Comparison of ENCODE assay signal across 14 cellular contexts in genomic region chr15:60383008-60383694, GRCh38. TPM values are rescaled to one million over a fixed set of nuclear protein-coding genes. Genes with fewer than 3 reads are reported as not detected.
DNase-seq lines count a peak whose midpoint lies in the region; ATAC-seq and TF ChIP-seq lines count a peak whose summit lies in the region.
"Had no signal": no experiment of that assay in that cellular context is flagged by ENCODE, and none has a peak within 500 bp of the region (broad histone marks: within the 10 kb centered on the region; RNA-seq: fewer than 3 reads in every experiment).

No MANE protein-coding gene starts in this region.

- H3K4me3 Mint-ChIP-seq in activated T-helper 17 cell treated with anti-CD3 and anti-CD28 coated beads, Interleukin-2, amount 50 U/mL, for 72 hours, result no peak overlapping the region
- H3K4me3 Mint-ChIP-seq in stimulated activated naive B cell treated with anti-CD40 and anti-IgM and Interleukin-4, amounts not matched to agents 10 μg/mL and 1 μg/mL and 100 μg/mL, for 72 hours, result no peak overlapping the region
- H3K4me3 Mint-ChIP-seq in activated CD4-positive, alpha-beta T cell treated with anti-CD3 and anti-CD28 coated beads for 36 hours, result no peak overlapping the region

- no peaks in the 10 kb centered on the region for H3K9me3 Mint-ChIP-seq in activated T-helper 17 cell treated with anti-CD3 and anti-CD28 coated beads, Interleukin-2, amount 50 U/mL, for 72 hours
- H3K9me3 Mint-ChIP-seq in stimulated activated naive B cell treated with anti-CD40 and anti-IgM and Interleukin-4, amounts not matched to agents 10 μg/mL and 1 μg/mL and 100 μg/mL, for 72 hours, result no peaks in the 10 kb centered on the region
- no peaks in the 10 kb centered on the region for H3K9me3 Mint-ChIP-seq in activated CD4-positive, alpha-beta T cell treated with anti-CD3 and anti-CD28 coated beads for 36 hours (ENCODE audit: low read depth)

- no peaks in the 10 kb centered on the region for H3K4me1 Mint-ChIP-seq in activated T-helper 17 cell treated with anti-CD3 and anti-CD28 coated beads, Interleukin-2, amount 50 U/mL, for 72 hours
- no peaks in the 10 kb centered on the region for H3K4me1 Mint-ChIP-seq in stimulated activated naive B cell treated with anti-CD40 and anti-IgM and Interleukin-4, amounts not matched to agents 10 μg/mL and 1 μg/mL and 100 μg/mL, for 72 hours
- H3K4me1 Mint-ChIP-seq in activated CD4-positive, alpha-beta T cell treated with anti-CD3 and anti-CD28 coated beads for 36 hours, result peaks cover 6% of the 10 kb centered on the region

- H3K27ac ChIP-seq in right cardiac atrium (ENCODE audit: low read length), result no peak overlapping the region
- H3K27ac ChIP-seq: BLaER1, dorsolateral prefrontal cortex, HL-60, KMS-11 had no signal

- DNase-seq in NCI-H524 (lab: John Stamatoyannopoulos, UW) (peak; percentile 45 to 81), fibroblast of the aortic adventitia (ENCODE audit: low read depth) (peak; percentile 9), right cardiac atrium (no peak)
- DNase-seq in stimulated activated naive B cell treated with anti-CD40 and anti-IgM and Interleukin-4, amounts not matched to agents 10 μg/mL and 1 μg/mL and 100 μg/mL, for 72 hours, result no peak
- DNase-seq in activated CD4-positive, alpha-beta T cell treated with anti-CD3 and anti-CD28 coated beads for 36 hours, result no peak
- DNase-seq: dorsolateral prefrontal cortex, hypothalamus, left colon, NCI-H1436 had no signal

- peaks cover 11% of the 10 kb centered on the region for H3K4me1 ChIP-seq in right cardiac atrium (ENCODE audit: control insufficient read depth, insufficient read depth, low read length)
- H3K4me1 ChIP-seq: BLaER1 had no signal

- H3K4me3 ChIP-seq in fibroblast of the aortic adventitia (ENCODE audit: low read depth, low read length), result no peak overlapping the region
- no peak overlapping the region for H3K4me3 ChIP-seq in right cardiac atrium (ENCODE audit: low read length)
- H3K4me3 ChIP-seq: BLaER1, dorsolateral prefrontal cortex had no signal

- TF ChIP-seq CTCF in fibroblast of the aortic adventitia (IDR thresholded peaks at IDR 0.05; ENCODE audit: insufficient read depth, low read length), result no peak

- 94% methylated on average over 6 of the region's 6 CpGs for WGBS in right cardiac atrium

- no peaks in the 10 kb centered on the region for H3K27me3 Mint-ChIP-seq in activated T-helper 17 cell treated with anti-CD3 and anti-CD28 coated beads, Interleukin-2, amount 50 U/mL, for 72 hours
- no peaks in the 10 kb centered on the region for H3K27me3 Mint-ChIP-seq in stimulated activated naive B cell treated with anti-CD40 and anti-IgM and Interleukin-4, amounts not matched to agents 10 μg/mL and 1 μg/mL and 100 μg/mL, for 72 hours
- no peaks in the 10 kb centered on the region for H3K27me3 Mint-ChIP-seq in activated CD4-positive, alpha-beta T cell treated with anti-CD3 and anti-CD28 coated beads for 36 hours

- CTCF ChIA-PET in activated CD4-positive, alpha-beta T cell treated with anti-CD3 and anti-CD28 coated beads for 36 hours (lab: Charles Lee), result interaction anchor here (0.6 kb wide), 2 partner anchors 8 to 52 kb away, joined by 3 read pairs; no protein-coding TSS in a partner anchor

- peak overlapping the region; percentile 14 for H3K27ac Mint-ChIP-seq in activated T-helper 17 cell treated with anti-CD3 and anti-CD28 coated beads, Interleukin-2, amount 50 U/mL, for 72 hours
- peak overlapping the region; percentile 3 for H3K27ac Mint-ChIP-seq in stimulated activated naive B cell treated with anti-CD40 and anti-IgM and Interleukin-4, amounts not matched to agents 10 μg/mL and 1 μg/mL and 100 μg/mL, for 72 hours
- no peak overlapping the region for H3K27ac Mint-ChIP-seq in activated CD4-positive, alpha-beta T cell treated with anti-CD3 and anti-CD28 coated beads for 36 hours

- POLR2A ChIA-PET in activated CD4-positive, alpha-beta T cell treated with anti-CD3 and anti-CD28 coated beads for 36 hours (lab: Charles Lee), result no interaction called here

- H3K27me3 ChIP-seq in right cardiac atrium (ENCODE audit: control insufficient read depth, insufficient read depth), result no peaks in the 10 kb centered on the region
- H3K27me3 ChIP-seq: BLaER1 had no signal

- no peaks in the 10 kb centered on the region for H3K9me3 ChIP-seq in right cardiac atrium (ENCODE audit: control insufficient read depth, low read length)
- H3K9me3 ChIP-seq: BLaER1 had no signal

- no peak for ATAC-seq in activated T-helper 17 cell treated with anti-CD3 and anti-CD28 coated beads, Interleukin-2, amount 50 U/mL, for 72 hours (replicated peaks)
- ATAC-seq in stimulated activated naive B cell treated with anti-CD40 and anti-IgM and Interleukin-4, amounts not matched to agents 10 μg/mL and 1 μg/mL and 100 μg/mL, for 72 hours (replicated peaks), result no peak
- no peak for ATAC-seq in GM18498 (IDR thresholded peaks at IDR 0.05; ENCODE audit: unreplicated experiment)
- no peak for ATAC-seq in right cardiac atrium
- ATAC-seq in activated CD4-positive, alpha-beta T cell treated with anti-CD3 and anti-CD28 coated beads for 36 hours, result no peak
- ATAC-seq: left colon had no signal

- intact Hi-C loops in right cardiac atrium (cut with DNase I), result no loop called here
- intact Hi-C loops in activated CD4-positive, alpha-beta T cell treated with anti-CD3 and anti-CD28 coated beads for 36 hours (cut with DNase I, micrococcal nuclease), result no loop called here

- H3K36me3 Mint-ChIP-seq in activated T-helper 17 cell treated with anti-CD3 and anti-CD28 coated beads, Interleukin-2, amount 50 U/mL, for 72 hours (ENCODE audit: low read depth), result peaks cover 76% of the 10 kb centered on the region
- peaks cover 21 to 35% of the 10 kb centered on the region in 2 donors for H3K36me3 Mint-ChIP-seq in stimulated activated naive B cell treated with anti-CD40 and anti-IgM and Interleukin-4, amounts not matched to agents 10 μg/mL and 1 μg/mL and 100 μg/mL, for 72 hours
- peaks cover 5% of the 10 kb centered on the region for H3K36me3 Mint-ChIP-seq in activated CD4-positive, alpha-beta T cell treated with anti-CD3 and anti-CD28 coated beads for 36 hours (ENCODE audit: low read depth)

RNA-seq across cellular contexts. Expression of gene ANXA2, which starts 14.6 kb away (rescaled TPM):
- total RNA-seq in activated T-helper 17 cell treated with anti-CD3 and anti-CD28 coated beads, Interleukin-2, amount 50 U/mL, for 72 hours, result 100 to 1,000 TPM; 120 to 420 TPM
- total RNA-seq in fibroblast of the aortic adventitia (ENCODE audit: low replicate concordance) (2,605 and 3,136 TPM in 2 replicates), right cardiac atrium (100 to 1,000 TPM; 126 to 293 (median 224) TPM)
- 240 TPM for polyA plus RNA-seq in right cardiac atrium
- total RNA-seq in activated CD4-positive, alpha-beta T cell treated with anti-CD3 and anti-CD28 coated beads for 36 hours, result 10 to 100 TPM; 65.9 to 80.2 TPM

Comparison
In these comparisons a context has a peak if more than half of its experiments do, and no peak if none do; other contexts are left out.
1. DNase-seq: peak in NCI-H524 (2 of 2) and fibroblast of the aortic adventitia (single experiment); none in stimulated activated naive B cell treated with anti-CD40 and anti-IgM and Interleukin-4, amounts not matched to agents 10 μg/mL and 1 μg/mL and 100 μg/mL, for 72 hours (single experiment), right cardiac atrium (0 of 3) and activated CD4-positive, alpha-beta T cell treated with anti-CD3 and anti-CD28 coated beads for 36 hours (single experiment).